Comparison of ENCODE assay signal across 8 cellular contexts in genomic region chr4:87391783-87392054, GRCh38. TPM values are rescaled to one million over a fixed set of nuclear protein-coding genes. Genes with fewer than 3 reads are reported as not detected.
DNase-seq lines count a peak whose midpoint lies in the region; ATAC-seq, FAIRE-seq and TF ChIP-seq lines count a peak whose summit lies in the region.

No MANE protein-coding gene starts in this region.

- H3K4me3 ChIP-seq in DND-41 (ENCODE audit: low read depth in 1 of 2, low read length in 2 of 2) (peak overlapping the region; percentile 79 to 98; a peak in 3 of 4 replicates), Peyer's patch (peak overlapping the region; percentile 53 to 70 (median 62)), epithelial cell of proximal tubule (ENCODE audit: low read depth, low read length) (peak overlapping the region; percentile 76), pancreas (peak overlapping the region; percentile 35 to 59 (median 44))

- ATAC-seq in DND-41 (ENCODE audit: insufficient read depth, low read depth) = no peak
- peak in 1 of 4 donors; percentile 1 for ATAC-seq in pancreas
- no peak for ATAC-seq in GM18873 (IDR thresholded peaks at IDR 0.05; ENCODE audit: low FRiP score, unreplicated experiment)

- H3K27me3 ChIP-seq in DND-41 (ENCODE audit: insufficient read depth, low read length, poor library complexity) (no peaks in the 10 kb centered on the region), Peyer's patch (no peaks in the 10 kb centered on the region), pancreas (no peaks in the 10 kb centered on the region)

- H3K79me2 ChIP-seq in DND-41 (ENCODE audit: insufficient read depth, low read length) = peaks cover 43% of the 10 kb centered on the region

- H3K4me1 ChIP-seq in DND-41 (ENCODE audit: insufficient read depth, low read length) (peaks cover 44% of the 10 kb centered on the region), Peyer's patch (peaks cover 0 to 6% (median 0%) of the 10 kb centered on the region in 4 donors), pancreas (peaks cover 0 to 14% (median 4%) of the 10 kb centered on the region in 3 donors)

- peak overlapping the region; percentile 92 for H2AFZ ChIP-seq in DND-41 (ENCODE audit: low read depth, low read length)

- no peaks in the 10 kb centered on the region for H4K20me1 ChIP-seq in DND-41 (ENCODE audit: insufficient read depth, low read length)

- H3K9me3 ChIP-seq in DND-41 (ENCODE audit: insufficient read depth, low read length, severe bottlenecking) (no peaks in the 10 kb centered on the region), Peyer's patch (peaks cover 0 to 4% (median 0%) of the 10 kb centered on the region in 4 donors), pancreas (no peaks in the 10 kb centered on the region)

- DNase-seq in DND-41 = no peak
- no peak for DNase-seq in Peyer's patch
- no peak for DNase-seq in epithelial cell of proximal tubule (ENCODE audit: low read depth)
- DNase-seq in pancreas = no peak
- DNase-seq in NOMO-1 treated with dmso at 0.1 percent for 144 hours (lab: John Stamatoyannopoulos, UW; ENCODE audit: unreplicated experiment) = no peak
- no peak for DNase-seq in hypothalamus (lab: John Stamatoyannopoulos, UW)
- no peak for DNase-seq in NCI-H2107 (lab: John Stamatoyannopoulos, UW)

- H3K27ac ChIP-seq in DND-41 (ENCODE audit: low read length) = peak overlapping the region; percentile 96
- H3K27ac ChIP-seq in Peyer's patch = peak overlapping the region; percentile 84 to 87 (median 84)
- H3K27ac ChIP-seq in pancreas = peak overlapping the region; percentile 43 to 89 (median 78)

- FAIRE-seq in pancreas (lab: Jason Lieb, UNC) = no peak

- intact Hi-C loops in pancreas (cut with DNase I) = no loop called here

- WGBS in pancreas, 2 donors = 5 to 15% methylated on average over 6 of the region's 6 CpGs

- no peak for TF ChIP-seq POLR2A in Peyer's patch (IDR thresholded peaks at IDR 0.05)

- H3K36me3 ChIP-seq in DND-41 (ENCODE audit: insufficient read depth, low read length) (peaks cover 3% of the 10 kb centered on the region; the same call in 1 of the 2 replicates), Peyer's patch (no peaks in the 10 kb centered on the region), pancreas (no peaks in the 10 kb centered on the region)

- peak overlapping the region; percentile 82 for H3K9ac ChIP-seq in DND-41 (ENCODE audit: low read depth, low read length)

- no peak for TF ChIP-seq CTCF in DND-41 (IDR thresholded peaks at IDR 0.05; ENCODE audit: borderline replicate concordance, extremely low read depth, low read length, poor library complexity, severe bottlenecking)
- TF ChIP-seq CTCF in Peyer's patch (IDR thresholded peaks at IDR 0.05) = no peak
- TF ChIP-seq CTCF in epithelial cell of proximal tubule (conservative IDR thresholded peaks at IDR 0.05; ENCODE audit: low read depth, low read length) = no peak
- TF ChIP-seq CTCF in pancreas (IDR thresholded peaks at IDR 0.05) = no peak

- H3K4me2 ChIP-seq in DND-41 (ENCODE audit: insufficient read depth, low read length) = peak overlapping the region; percentile 80

RNA-seq across cellular contexts. Expression of gene HSD17B11, which starts 0.7 kb away (rescaled TPM):
- 100 to 1,000 TPM in 3 of 4 donors, 10 to 100 TPM in 1; 81.7 to 873 (median 330) TPM for total RNA-seq in Peyer's patch
- total RNA-seq in epithelial cell of proximal tubule = 19.4 and 19.7 TPM in 2 replicates
- total RNA-seq in pancreas = 10 to 100 TPM; 20.0 to 53.5 (median 34.8) TPM
- 10 to 100 TPM; 31.1 to 43.7 TPM for polyA plus RNA-seq in pancreas

RNA-seq across cellular contexts. Expression of gene NUDT9, which starts 30.7 kb away (rescaled TPM):
- total RNA-seq in Peyer's patch (10 to 100 TPM; 11.6 to 47.1 (median 37.8) TPM), epithelial cell of proximal tubule (23.0 and 26.3 TPM in 2 replicates), pancreas (10 to 100 TPM; 22.1 to 34.0 (median 28.1) TPM)
- polyA plus RNA-seq in pancreas = 10 to 100 TPM; 45.4 to 64.4 TPM
